10 cellular contexts compared by ENCODE assay signal in the genomic region with DNA sequence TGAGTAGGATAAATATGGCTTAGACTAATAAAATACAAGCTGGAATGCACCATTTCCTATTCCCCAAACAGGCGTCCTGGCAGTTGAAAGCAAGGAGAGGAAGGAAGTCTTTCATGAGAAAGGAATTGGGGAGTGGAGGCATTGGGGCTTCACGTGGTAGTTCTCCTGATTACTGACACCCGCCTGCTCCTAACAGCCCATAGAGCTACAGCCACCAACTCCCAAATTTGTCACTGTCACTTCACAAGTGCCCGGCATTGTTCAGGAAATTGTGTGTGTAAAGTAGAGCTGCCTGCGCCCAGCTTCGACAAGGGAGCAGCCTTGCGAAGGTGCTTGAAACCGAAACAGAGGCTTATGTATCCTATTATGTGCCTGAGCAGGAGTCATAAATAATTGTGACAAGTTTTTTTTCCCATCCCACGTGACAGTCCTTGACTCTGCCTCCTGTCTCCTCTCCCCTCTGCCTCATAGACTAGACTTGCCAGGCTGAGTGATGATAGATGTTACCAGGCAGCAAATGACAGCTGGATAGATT.
DNase-seq lines count a peak whose midpoint lies in the region; ATAC-seq, FAIRE-seq and TF ChIP-seq lines count a peak whose summit lies in the region.
"Had no signal": no experiment of that assay in that cellular context is flagged by ENCODE, and none has a peak within 500 bp of the region (broad histone marks: within the 10 kb centered on the region; RNA-seq: fewer than 3 reads in every experiment).

No MANE protein-coding gene starts in this region.

- H3K4me3 Mint-ChIP-seq in activated naive CD4-positive, alpha-beta T cell treated with anti-CD3 and anti-CD28 coated beads for 36 hours, result peak overlapping the region; percentile 13

- no peak for ATAC-seq in HG02938 (IDR thresholded peaks at IDR 0.05; ENCODE audit: unreplicated experiment)

- DNase-seq in AG08395 (ENCODE audit: low spot score) (peak; percentile 8), NCI-H1436 (lab: John Stamatoyannopoulos, UW) (peak; percentile 65), kidney glomerular epithelial cell (lab: John Stamatoyannopoulos, UW) (peak; percentile 10), GM19240 (ENCODE audit: insufficient read length, low spot score) (no peak), amygdala (lab: John Stamatoyannopoulos, UW) (no peak), D721Med (ENCODE audit: insufficient read length, low spot score) (no peak)
- peak; percentile 44 for DNase-seq in activated naive CD4-positive, alpha-beta T cell treated with anti-CD3 and anti-CD28 coated beads for 36 hours
- DNase-seq: effector memory CD4-positive, alpha-beta T cell; Karpas-422 had no signal

- no peaks in the 10 kb centered on the region for H3K36me3 Mint-ChIP-seq in activated naive CD4-positive, alpha-beta T cell treated with anti-CD3 and anti-CD28 coated beads for 36 hours (ENCODE audit: low read depth)

- peaks cover 1% of the 10 kb centered on the region for H3K9me3 Mint-ChIP-seq in activated naive CD4-positive, alpha-beta T cell treated with anti-CD3 and anti-CD28 coated beads for 36 hours

- intact Hi-C loops in activated naive CD4-positive, alpha-beta T cell treated with anti-CD3 and anti-CD28 coated beads for 36 hours (cut with micrococcal nuclease), result loop anchor here (1.0 to 10.0 kb wide), 8 partner anchors 88 to 724 kb away; a partner anchor contains a TSS

- no peak for TF ChIP-seq CTCF in D721Med (IDR thresholded peaks at IDR 0.05; ENCODE audit: insufficient read depth, missing control alignments)

- H3K27ac Mint-ChIP-seq in activated naive CD4-positive, alpha-beta T cell treated with anti-CD3 and anti-CD28 coated beads for 36 hours, result peak overlapping the region; percentile 16

- CTCF ChIA-PET in activated naive CD4-positive, alpha-beta T cell treated with anti-CD3 and anti-CD28 coated beads for 36 hours (lab: Charles Lee), result interaction anchor here (1.2 kb wide), 1 partner anchor 12 kb away, joined by 3 read pairs; no protein-coding TSS in a partner anchor

- FAIRE-seq in D721Med (lab: Jason Lieb, UNC), result no peak

- H3K4me1 Mint-ChIP-seq in activated naive CD4-positive, alpha-beta T cell treated with anti-CD3 and anti-CD28 coated beads for 36 hours (ENCODE audit: low read depth), result peaks cover 23% of the 10 kb centered on the region

- no peaks in the 10 kb centered on the region for H3K27me3 Mint-ChIP-seq in activated naive CD4-positive, alpha-beta T cell treated with anti-CD3 and anti-CD28 coated beads for 36 hours (ENCODE audit: low read depth)

Comparison
In these comparisons a context has a peak if more than half of its experiments do, and no peak if none do; other contexts are left out.
1. DNase-seq: peak in AG08395 (single experiment), NCI-H1436 (single experiment), activated naive CD4-positive, alpha-beta T cell treated with anti-CD3 and anti-CD28 coated beads for 36 hours (single experiment) and kidney glomerular epithelial cell (single experiment); none in GM19240 (single experiment), amygdala (0 of 56) and D721Med (single experiment).